19 cellular contexts compared by ENCODE assay signal in the genomic region with DNA sequence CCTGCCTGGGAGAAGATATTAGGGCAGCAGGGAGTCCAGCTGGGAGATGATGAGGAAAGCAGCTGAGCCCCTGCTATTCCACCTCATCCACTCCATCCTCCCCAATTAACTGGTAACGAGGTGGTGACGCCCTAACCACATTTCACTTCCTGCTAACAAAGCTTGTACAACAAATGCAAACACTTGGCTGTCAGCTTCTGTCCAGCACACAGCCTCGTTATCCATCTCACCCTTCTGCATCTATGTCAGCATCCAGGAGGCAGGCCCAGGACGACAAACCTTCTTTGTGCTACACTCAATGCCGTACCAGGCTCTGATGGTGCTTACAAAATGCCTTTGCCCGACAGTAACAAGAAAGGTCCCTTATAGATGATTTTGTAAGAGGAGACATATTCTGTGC.
DNase-seq lines count a peak whose midpoint lies in the region; ATAC-seq and TF ChIP-seq lines count a peak whose summit lies in the region.
"Had no signal": no experiment of that assay in that cellular context is flagged by ENCODE, and none has a peak within 500 bp of the region (broad histone marks: within the 10 kb centered on the region; RNA-seq: fewer than 3 reads in every experiment).

No MANE protein-coding gene starts in this region.

- H3K4me3 ChIP-seq in endodermal cell (ENCODE audit: low read length): no peak overlapping the region
- H3K4me3 ChIP-seq: cardiac muscle cell, smooth muscle cell had no signal

- no peak for TF ChIP-seq CTCF in endodermal cell (conservative IDR thresholded peaks at IDR 0.05)

- H3K4me3 Mint-ChIP-seq in activated CD4-positive, alpha-beta memory T cell treated with anti-CD3 and anti-CD28 coated beads, Interleukin-2, amount 10 ng/mL, durations not matched to agents 7 days and 5 days: no peak overlapping the region
- H3K4me3 Mint-ChIP-seq in activated CD4-positive, alpha-beta memory T cell treated with anti-CD3 and anti-CD28 coated beads for 36 hours: no peak overlapping the region
- H3K4me3 Mint-ChIP-seq in endodermal cell: no peak overlapping the region
- H3K4me3 Mint-ChIP-seq: activated naive CD4-positive, alpha-beta T cell treated with anti-CD3 and anti-CD28 coated beads, Interleukin-2, amount 50 U/mL, for 24 hours; HFFc6; memory B cell; stimulated activated naive CD8-positive, alpha-beta T cell treated with anti-CD3 and anti-CD28 coated beads, Interleukin-15, Interleukin-2, amounts not matched to agents 100 ng/mL and 50 ng/mL, for 24 hours had no signal

- no peaks in the 10 kb centered on the region for H3K9me3 Mint-ChIP-seq in activated CD4-positive, alpha-beta memory T cell treated with anti-CD3 and anti-CD28 coated beads, Interleukin-2, amount 10 ng/mL, durations not matched to agents 7 days and 5 days
- no peaks in the 10 kb centered on the region for H3K9me3 Mint-ChIP-seq in activated CD4-positive, alpha-beta memory T cell treated with anti-CD3 and anti-CD28 coated beads for 36 hours
- H3K9me3 Mint-ChIP-seq in endodermal cell: peaks cover 7% of the 10 kb centered on the region
- H3K9me3 Mint-ChIP-seq: activated naive CD4-positive, alpha-beta T cell treated with anti-CD3 and anti-CD28 coated beads, Interleukin-2, amount 50 U/mL, for 24 hours; HFFc6; stimulated activated naive CD8-positive, alpha-beta T cell treated with anti-CD3 and anti-CD28 coated beads, Interleukin-15, Interleukin-2, amounts not matched to agents 100 ng/mL and 50 ng/mL, for 24 hours had no signal

- peak overlapping the region; percentile 25 for H3K27ac ChIP-seq in endodermal cell (ENCODE audit: low read depth, low read length)
- H3K27ac ChIP-seq: cardiac muscle cell, foreskin keratinocyte, VCaP had no signal

- H3K36me3 ChIP-seq in endodermal cell (ENCODE audit: control insufficient read depth, insufficient read depth, low read length): peaks cover 34% of the 10 kb centered on the region
- H3K36me3 ChIP-seq: cardiac muscle cell had no signal

- H3K27me3 ChIP-seq in endodermal cell (ENCODE audit: control insufficient read depth, insufficient read depth, low read length, poor library complexity, severe bottlenecking): no peaks in the 10 kb centered on the region
- H3K27me3 ChIP-seq: cardiac muscle cell, foreskin keratinocyte had no signal

- H3K4me1 ChIP-seq in endodermal cell (ENCODE audit: control insufficient read depth, insufficient read depth, low read length): peaks cover 18% of the 10 kb centered on the region
- H3K4me1 ChIP-seq: foreskin keratinocyte had no signal

- H3K4me1 Mint-ChIP-seq in activated CD4-positive, alpha-beta memory T cell treated with anti-CD3 and anti-CD28 coated beads, Interleukin-2, amount 10 ng/mL, durations not matched to agents 7 days and 5 days: peaks cover 10% of the 10 kb centered on the region
- H3K4me1 Mint-ChIP-seq in activated CD4-positive, alpha-beta memory T cell treated with anti-CD3 and anti-CD28 coated beads for 36 hours (ENCODE audit: low read depth): no peaks in the 10 kb centered on the region
- peaks cover 40% of the 10 kb centered on the region for H3K4me1 Mint-ChIP-seq in endodermal cell
- H3K4me1 Mint-ChIP-seq: activated naive CD4-positive, alpha-beta T cell treated with anti-CD3 and anti-CD28 coated beads, Interleukin-2, amount 50 U/mL, for 24 hours; memory B cell had no signal

- peaks cover 8% of the 10 kb centered on the region for H3K27me3 Mint-ChIP-seq in activated CD4-positive, alpha-beta memory T cell treated with anti-CD3 and anti-CD28 coated beads, Interleukin-2, amount 10 ng/mL, durations not matched to agents 7 days and 5 days
- peaks cover 2% of the 10 kb centered on the region for H3K27me3 Mint-ChIP-seq in activated CD4-positive, alpha-beta memory T cell treated with anti-CD3 and anti-CD28 coated beads for 36 hours
- H3K27me3 Mint-ChIP-seq in endodermal cell (ENCODE audit: insufficient read depth): no peaks in the 10 kb centered on the region

- DNase-seq in activated CD4-positive, alpha-beta memory T cell treated with anti-CD3 and anti-CD28 coated beads, Interleukin-2, amount 10 ng/mL, durations not matched to agents 7 days and 5 days: peak; percentile 21
- DNase-seq in activated CD4-positive, alpha-beta memory T cell treated with anti-CD3 and anti-CD28 coated beads for 36 hours: no peak
- peak; percentile 51 for DNase-seq in NCI-H510A (lab: John Stamatoyannopoulos, UW)
- peak; percentile 76 for DNase-seq in endodermal cell
- DNase-seq in superior temporal gyrus (ENCODE audit: extremely low spot score): peak; percentile 92
- DNase-seq in SKM-1 treated with dmso at 0.1 percent for 144 hours (lab: John Stamatoyannopoulos, UW; ENCODE audit: unreplicated experiment): no peak
- DNase-seq: activated CD8-positive, alpha-beta memory T cell treated with anti-CD3 and anti-CD28 coated beads, Interleukin-2, amount 50 U/mL, for 4 hours; foreskin keratinocyte; HFFc6; NCI-H2171; PC-3 had no signal

- H3K9me3 ChIP-seq in endodermal cell (ENCODE audit: control insufficient read depth, low read length): peaks cover 9% of the 10 kb centered on the region

- intact Hi-C loops in activated CD4-positive, alpha-beta memory T cell treated with anti-CD3 and anti-CD28 coated beads for 36 hours (cut with micrococcal nuclease): no loop called here

- WGBS in endodermal cell (ENCODE audit: insufficient coverage in 1 of 2, insufficient read length in 1 of 2), 2 experiments: 74 to 76% methylated on average over 4 to 6 of the region's 6 CpGs

- POLR2A ChIA-PET in activated CD4-positive, alpha-beta memory T cell treated with anti-CD3 and anti-CD28 coated beads, Interleukin-2, amount 10 ng/mL, durations not matched to agents 7 days and 5 days (lab: Charles Lee): no interaction called here
- POLR2A ChIA-PET in activated CD4-positive, alpha-beta memory T cell treated with anti-CD3 and anti-CD28 coated beads for 36 hours (lab: Charles Lee): no interaction called here

- ATAC-seq in HG03097 (IDR thresholded peaks at IDR 0.05; ENCODE audit: low FRiP score, unreplicated experiment) (no peak), GM21515 (IDR thresholded peaks at IDR 0.05; ENCODE audit: unreplicated experiment) (no peak)
- ATAC-seq: foreskin keratinocyte, PC-3 had no signal

- no peaks in the 10 kb centered on the region for H3K36me3 Mint-ChIP-seq in activated CD4-positive, alpha-beta memory T cell treated with anti-CD3 and anti-CD28 coated beads, Interleukin-2, amount 10 ng/mL, durations not matched to agents 7 days and 5 days (ENCODE audit: low read depth)
- no peaks in the 10 kb centered on the region for H3K36me3 Mint-ChIP-seq in activated CD4-positive, alpha-beta memory T cell treated with anti-CD3 and anti-CD28 coated beads for 36 hours
- H3K36me3 Mint-ChIP-seq in endodermal cell (ENCODE audit: low read depth): peaks cover 21% of the 10 kb centered on the region
- H3K36me3 Mint-ChIP-seq: activated naive CD4-positive, alpha-beta T cell treated with anti-CD3 and anti-CD28 coated beads, Interleukin-2, amount 50 U/mL, for 24 hours; memory B cell had no signal

- CTCF ChIA-PET in activated CD4-positive, alpha-beta memory T cell treated with anti-CD3 and anti-CD28 coated beads, Interleukin-2, amount 10 ng/mL, durations not matched to agents 7 days and 5 days (lab: Charles Lee): interaction anchor here (0.9 kb wide), 1 partner anchor 127 kb away, joined by 3 read pairs; no protein-coding TSS in a partner anchor
- CTCF ChIA-PET in activated CD4-positive, alpha-beta memory T cell treated with anti-CD3 and anti-CD28 coated beads for 36 hours (lab: Charles Lee): interaction anchor here (0.6 kb wide), 1 partner anchor 1889 kb away, joined by 3 read pairs; no protein-coding TSS in a partner anchor

- no peak overlapping the region for H3K27ac Mint-ChIP-seq in activated CD4-positive, alpha-beta memory T cell treated with anti-CD3 and anti-CD28 coated beads, Interleukin-2, amount 10 ng/mL, durations not matched to agents 7 days and 5 days
- no peak overlapping the region for H3K27ac Mint-ChIP-seq in activated CD4-positive, alpha-beta memory T cell treated with anti-CD3 and anti-CD28 coated beads for 36 hours
- H3K27ac Mint-ChIP-seq in endodermal cell: no peak overlapping the region
- H3K27ac Mint-ChIP-seq: activated naive CD4-positive, alpha-beta T cell treated with anti-CD3 and anti-CD28 coated beads, Interleukin-2, amount 50 U/mL, for 24 hours; HFFc6; memory B cell; stimulated activated naive CD8-positive, alpha-beta T cell treated with anti-CD3 and anti-CD28 coated beads, Interleukin-15, Interleukin-2, amounts not matched to agents 100 ng/mL and 50 ng/mL, for 24 hours had no signal

- no peak overlapping the region for H3K9ac ChIP-seq in endodermal cell (ENCODE audit: extremely low read depth, low read length, poor library complexity, severe bottlenecking)

Comparison
In these comparisons a context has a peak if more than half of its experiments do, and no peak if none do; other contexts are left out.
1. DNase-seq: peak in activated CD4-positive, alpha-beta memory T cell treated with anti-CD3 and anti-CD28 coated beads, Interleukin-2, amount 10 ng/mL, durations not matched to agents 7 days and 5 days (single experiment), NCI-H510A (single experiment), endodermal cell (single experiment) and superior temporal gyrus (single experiment); none in activated CD4-positive, alpha-beta memory T cell treated with anti-CD3 and anti-CD28 coated beads for 36 hours (single experiment) and SKM-1 treated with dmso at 0.1 percent for 144 hours (single experiment).